Comparison of ENCODE assay signal across 8 cellular contexts in the genomic region with DNA sequence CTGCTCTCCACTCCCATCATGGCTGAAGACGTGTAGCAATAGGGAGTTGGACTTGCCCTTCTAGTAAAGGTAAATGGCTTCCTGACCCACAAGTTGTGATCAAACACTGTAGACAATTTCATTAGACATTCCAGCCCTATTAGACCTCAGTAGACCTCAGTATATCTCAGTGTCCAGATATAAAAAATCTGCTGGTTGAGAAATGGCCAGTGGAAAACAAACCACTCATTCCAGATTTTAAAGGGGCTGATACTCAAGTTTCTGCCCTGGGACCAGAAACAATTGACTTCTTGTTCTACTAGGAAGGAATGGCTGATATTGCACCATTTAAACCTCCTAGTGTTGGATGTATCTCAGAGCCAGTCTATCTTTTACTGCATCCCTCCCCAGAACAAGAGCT.
"Had no signal": no experiment of that assay in that cellular context is flagged by ENCODE, and none has a peak within 500 bp of the region (broad histone marks: within the 10 kb centered on the region; RNA-seq: fewer than 3 reads in every experiment).

No MANE protein-coding gene starts in this region.

- H3K36me3 ChIP-seq: HAP-1 had no signal

- ATAC-seq: HCT116, HepG2 had no signal

- H3K4me3 ChIP-seq: GM23248, HAP-1 had no signal

- H3K27ac ChIP-seq: GM23248, HL-60 had no signal

- DNase-seq: GM23248, GOT3, H7, HFFc6 had no signal

- H3K9me3 ChIP-seq: HAP-1 had no signal

- H2AFZ ChIP-seq: GM23248 had no signal

- H3K4me1 ChIP-seq: HAP-1 had no signal
